ENCODE assay signal across 1 cellular context in genomic region chr6:127877231-127877630, GRCh38.
TF ChIP-seq lines count a peak whose summit lies in the region.

No MANE protein-coding gene starts in this region.

TF ChIP-seq in HepG2, 621 proteins besides CTCF, POLR2A, EP300 and RAD21 (continued from another document):
- TF ChIP-seq ZBTB49 (CRISPR knock-in tag; IDR thresholded peaks at IDR 0.05; ENCODE audit: borderline replicate concordance) (no peak), KLF11 (CRISPR knock-in tag; IDR thresholded peaks at IDR 0.05) (no peak), ZNF496 (CRISPR knock-in tag; IDR thresholded peaks at IDR 0.05; ENCODE audit: insufficient replicate concordance) (no peak), KDM5B (CRISPR knock-in tag; IDR thresholded peaks at IDR 0.05; ENCODE audit: borderline replicate concordance) (no peak), SKIL (CRISPR knock-in tag; IDR thresholded peaks at IDR 0.05; ENCODE audit: borderline replicate concordance) (no peak), HNF1B (CRISPR knock-in tag; IDR thresholded peaks at IDR 0.05) (no peak), CHCHD3 (CRISPR knock-in tag; IDR thresholded peaks at IDR 0.05) (no peak), BRD4 (CRISPR knock-in tag; IDR thresholded peaks at IDR 0.05) (no peak), YEATS2 (CRISPR knock-in tag; IDR thresholded peaks at IDR 0.05; ENCODE audit: borderline replicate concordance) (no peak), HIVEP1 (CRISPR knock-in tag; IDR thresholded peaks at IDR 0.05) (no peak), HNRNPK (IDR thresholded peaks at IDR 0.05; ENCODE audit: low read depth, low read length, poor library complexity, severe bottlenecking) (no peak), ZNF382 (CRISPR knock-in tag; IDR thresholded peaks at IDR 0.05; ENCODE audit: borderline replicate concordance) (no peak), GMEB1 (CRISPR knock-in tag; IDR thresholded peaks at IDR 0.05; ENCODE audit: borderline replicate concordance) (no peak), ZFAT (CRISPR knock-in tag; conservative IDR thresholded peaks at IDR 0.05) (no peak)
